Comparison of ENCODE assay signal across 9 cellular contexts in genomic region chr13:94327318-94327717, GRCh38.
DNase-seq lines count a peak whose midpoint lies in the region; ATAC-seq and TF ChIP-seq lines count a peak whose summit lies in the region.
"Had no signal": no experiment of that assay in that cellular context is flagged by ENCODE, and none has a peak within 500 bp of the region (broad histone marks: within the 10 kb centered on the region; RNA-seq: fewer than 3 reads in every experiment).

No MANE protein-coding gene starts in this region.

- in situ Hi-C loops in G401 (cut with HindIII; ENCODE audit: low sequenced_read_pairs): no loop called here

- H3K27ac ChIP-seq in esophagus muscularis mucosa (replicated peaks in 1 of 4): no peak overlapping the region
- H3K27ac ChIP-seq: sigmoid colon had no signal

- no peaks in the 10 kb centered on the region for H3K9me3 ChIP-seq in esophagus muscularis mucosa
- H3K9me3 ChIP-seq: sigmoid colon had no signal

- H3K4me1 ChIP-seq in esophagus muscularis mucosa: peaks cover 7 to 29% (median 25%) of the 10 kb centered on the region in 4 donors

- peaks cover 0 to 13% (median 5%) of the 10 kb centered on the region in 6 donors for H3K9me3 Mint-ChIP-seq in immature natural killer cell

- no peak for TF ChIP-seq POLR2A in esophagus muscularis mucosa (IDR thresholded peaks at IDR 0.05; ENCODE audit: low read depth)

- TF ChIP-seq EP300 in esophagus muscularis mucosa (IDR thresholded peaks at IDR 0.05): no peak

- DNase-seq in immature natural killer cell (peak; percentile 27 to 36 (median 34)), NCI-H345 (lab: John Stamatoyannopoulos, UW) (no peak), esophagus muscularis mucosa (ENCODE audit: extremely low spot score) (no peak), G401 (ENCODE audit: low spot score) (no peak)
- no peak for DNase-seq in effector CD8-positive, alpha-beta T cell (lab: John Stamatoyannopoulos, UW)
- DNase-seq: sigmoid colon had no signal

- peaks cover 79 to 84% of the 10 kb centered on the region in 2 donors for H3K4me1 Mint-ChIP-seq in immature natural killer cell

- 58% methylated on average over 6 of the region's 6 CpGs for WGBS in esophagus muscularis mucosa

- TF ChIP-seq CTCF in esophagus muscularis mucosa (IDR thresholded peaks at IDR 0.05): no peak

- H3K27me3 ChIP-seq in esophagus muscularis mucosa: no peaks in the 10 kb centered on the region
- H3K27me3 ChIP-seq: sigmoid colon had no signal

- no peak overlapping the region for H3K4me3 ChIP-seq in esophagus muscularis mucosa
- H3K4me3 ChIP-seq: sigmoid colon had no signal

- intact Hi-C loops in esophagus muscularis mucosa (cut with DNase I): no loop called here

- peaks cover 4% of the 10 kb centered on the region in 3 donors for H3K36me3 Mint-ChIP-seq in immature natural killer cell

- H3K27me3 Mint-ChIP-seq in immature natural killer cell (ENCODE audit: low read depth in 3 of 3): peaks cover 0 to 2% (median 0%) of the 10 kb centered on the region in 3 donors

- H3K4me3 Mint-ChIP-seq in immature natural killer cell: peak overlapping the region; percentile 71 to 82 (median 75)

- ATAC-seq in GM18498 (IDR thresholded peaks at IDR 0.05; ENCODE audit: unreplicated experiment) (peak; percentile 93), GM21515 (IDR thresholded peaks at IDR 0.05; ENCODE audit: unreplicated experiment) (peak; percentile 96), HG03521 (IDR thresholded peaks at IDR 0.05; ENCODE audit: unreplicated experiment) (peak; percentile 89)

- no peaks in the 10 kb centered on the region for H3K36me3 ChIP-seq in esophagus muscularis mucosa
- H3K36me3 ChIP-seq: sigmoid colon had no signal

- H3K27ac Mint-ChIP-seq in immature natural killer cell: peak overlapping the region; percentile 67 to 97 (median 85)

Comparison
In these comparisons a context has a peak if more than half of its experiments do, and no peak if none do; other contexts are left out.
1. DNase-seq: peak in immature natural killer cell (3 of 3); none in effector CD8-positive, alpha-beta T cell (single experiment), NCI-H345 (single experiment), esophagus muscularis mucosa (single experiment) and G401 (single experiment).
2. Peak in every context shown above with its lines, with median percentiles within 50 percentile points of each other: ATAC-seq.